11 cellular contexts compared by ENCODE assay signal in the genomic region with DNA sequence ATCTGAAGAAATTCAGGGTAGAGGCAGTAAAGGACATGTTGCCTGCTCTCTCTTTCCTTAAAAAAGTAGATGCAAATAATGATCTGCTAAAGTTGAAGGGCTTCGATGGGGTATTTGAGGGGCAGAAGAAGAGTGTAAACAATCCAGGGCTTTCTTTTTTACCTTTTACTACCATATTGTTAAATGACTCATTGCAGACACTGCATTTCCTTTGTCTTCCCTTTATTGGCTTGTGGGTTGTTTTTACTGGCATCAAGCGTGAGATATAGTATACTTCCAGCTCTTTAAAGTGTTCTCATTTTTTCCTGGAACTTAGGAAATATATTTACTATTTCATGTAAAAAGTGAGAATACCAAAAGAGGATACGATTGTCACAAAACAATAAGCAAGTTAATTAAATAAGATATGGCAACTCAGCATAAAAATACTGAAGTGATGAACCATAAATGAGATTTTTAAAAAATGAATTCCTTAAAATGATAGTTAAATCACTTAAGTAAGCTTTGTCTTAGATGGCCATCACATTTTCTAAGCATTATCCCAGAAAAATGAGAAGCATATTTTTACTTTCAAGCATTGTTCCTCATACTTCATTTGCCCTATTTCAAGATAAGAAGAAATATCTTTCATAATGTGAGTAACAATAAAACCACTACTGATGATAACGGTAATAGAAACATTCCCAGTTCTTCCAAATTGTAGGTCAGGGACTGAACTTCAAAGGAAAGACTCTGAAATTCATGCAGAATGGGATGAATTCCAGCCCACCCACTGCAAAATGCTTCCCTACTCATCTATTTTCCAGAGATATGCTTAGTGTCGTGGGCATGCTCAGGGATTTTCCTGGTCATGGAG.
DNase-seq lines count a peak whose midpoint lies in the region; ATAC-seq, FAIRE-seq and TF ChIP-seq lines count a peak whose summit lies in the region.
"Had no signal": no experiment of that assay in that cellular context is flagged by ENCODE, and none has a peak within 500 bp of the region (broad histone marks: within the 10 kb centered on the region; RNA-seq: fewer than 3 reads in every experiment).

No MANE protein-coding gene starts in this region.

- 0 out of 2 replicates have a peak, but pooled peaks cover 4% of the 10 kb centered on the region for H3F3A ChIP-seq in GM23248 (ENCODE audit: insufficient read depth)

- H3K36me3 Mint-ChIP-seq in activated CD4-positive, alpha-beta memory T cell treated with anti-CD3 and anti-CD28 coated beads for 36 hours: no peaks in the 10 kb centered on the region

- POLR2A ChIA-PET in activated CD4-positive, alpha-beta memory T cell treated with anti-CD3 and anti-CD28 coated beads for 36 hours (lab: Charles Lee): no interaction called here

- intact Hi-C loops in activated CD4-positive, alpha-beta memory T cell treated with anti-CD3 and anti-CD28 coated beads for 36 hours (cut with micrococcal nuclease): loop anchor here (1.0 to 5.0 kb wide), 2 partner anchors 9 to 126 kb away; partner anchors contain the start of genes DNAI7 and ETFRF1

- CTCF ChIA-PET in activated CD4-positive, alpha-beta memory T cell treated with anti-CD3 and anti-CD28 coated beads for 36 hours (lab: Charles Lee): no interaction called here

- H3K79me2 ChIP-seq in GM23248 (ENCODE audit: insufficient read depth): no peaks in the 10 kb centered on the region
- no peaks in the 10 kb centered on the region for H3K79me2 ChIP-seq in trophoblast cell (ENCODE audit: control insufficient read depth, insufficient read depth, low read length, poor library complexity)

- H4K8ac ChIP-seq in trophoblast cell (ENCODE audit: low read depth, low read length): no peak overlapping the region

- no peaks in the 10 kb centered on the region for H3K9me3 Mint-ChIP-seq in activated CD4-positive, alpha-beta memory T cell treated with anti-CD3 and anti-CD28 coated beads for 36 hours

- TF ChIP-seq CTCF in fibroblast of the aortic adventitia (IDR thresholded peaks at IDR 0.05; ENCODE audit: insufficient read depth, low read length): no peak

- H3K9ac ChIP-seq in GM23248: no peak overlapping the region
- H3K9ac ChIP-seq in trophoblast cell (ENCODE audit: low read length): no peak overlapping the region

- H3K23ac ChIP-seq in trophoblast cell (ENCODE audit: low read length): no peak overlapping the region

- H4K12ac ChIP-seq in trophoblast cell (ENCODE audit: low read depth, low read length): no peak overlapping the region

- H3K27ac ChIP-seq in GM23248 (no peak overlapping the region), trophoblast cell (ENCODE audit: low read depth, low read length) (no peak overlapping the region)

- H2BK5ac ChIP-seq in trophoblast cell (ENCODE audit: low read depth, low read length, poor library complexity): no peak overlapping the region

- DNase-seq in GM23248: peak; percentile 52
- DNase-seq in activated CD4-positive, alpha-beta memory T cell treated with anti-CD3 and anti-CD28 coated beads for 36 hours: no peak
- DNase-seq in fibroblast of the aortic adventitia (ENCODE audit: low read depth): peak; percentile 92
- DNase-seq in OCI-M2 (lab: John Stamatoyannopoulos, UW; ENCODE audit: unreplicated experiment): no peak
- no peak for DNase-seq in D341Med (ENCODE audit: low spot score)
- DNase-seq in trophoblast cell: no peak
- DNase-seq: activated CD4-positive, alpha-beta T cell treated with anti-CD3 and anti-CD28 coated beads for 1 hour; cerebellar nuclear complex; NCI-H146 had no signal

- no peaks in the 10 kb centered on the region for H3K79me1 ChIP-seq in trophoblast cell (ENCODE audit: low read length)

- H3K4me3 ChIP-seq in GM23248: no peak overlapping the region
- H3K4me3 ChIP-seq in fibroblast of the aortic adventitia (ENCODE audit: low read depth, low read length): no peak overlapping the region
- H3K4me3 ChIP-seq in trophoblast cell (ENCODE audit: low read depth, low read length): no peak overlapping the region

- no peak overlapping the region for H2BK120ac ChIP-seq in trophoblast cell (ENCODE audit: insufficient read depth, low read length, poor library complexity)

- H3K27ac Mint-ChIP-seq in activated CD4-positive, alpha-beta memory T cell treated with anti-CD3 and anti-CD28 coated beads for 36 hours: no peak overlapping the region

- no peak overlapping the region for H3K14ac ChIP-seq in trophoblast cell (ENCODE audit: low read length)

- peak; percentile 19 for FAIRE-seq in A204.1 (lab: Jason Lieb, UNC)

- no peak overlapping the region for H2AK5ac ChIP-seq in trophoblast cell (ENCODE audit: low read length)

- H3K18ac ChIP-seq in trophoblast cell (ENCODE audit: low read length): no peak overlapping the region

- H3K4me1 ChIP-seq in GM23248 (ENCODE audit: insufficient read depth): peaks cover 9% of the 10 kb centered on the region; the same call in 1 of the 2 replicates
- peaks cover 0 to 2% of the 10 kb centered on the region in 2 experiments for H3K4me1 ChIP-seq in trophoblast cell (ENCODE audit: control insufficient read depth in 1 of 2, insufficient read depth in 2 of 2, low read length in 2 of 2)

- no peaks in the 10 kb centered on the region for H3K9me3 ChIP-seq in GM23248 (ENCODE audit: low read depth)
- H3K9me3 ChIP-seq in trophoblast cell (ENCODE audit: insufficient read depth, low read depth, low read length): no peaks in the 10 kb centered on the region

- in situ Hi-C loops in GM23248 (cut with MboI): no loop called here

- no peak overlapping the region for H2BK12ac ChIP-seq in trophoblast cell (ENCODE audit: low read length)

- H3K27me3 Mint-ChIP-seq in activated CD4-positive, alpha-beta memory T cell treated with anti-CD3 and anti-CD28 coated beads for 36 hours: no peaks in the 10 kb centered on the region

- H3K4me1 Mint-ChIP-seq in activated CD4-positive, alpha-beta memory T cell treated with anti-CD3 and anti-CD28 coated beads for 36 hours (ENCODE audit: low read depth): peaks cover 48% of the 10 kb centered on the region

- H3K4me2 ChIP-seq in GM23248 (ENCODE audit: unreplicated experiment) (peak overlapping the region; percentile 2), trophoblast cell (ENCODE audit: low read length) (no peak overlapping the region)

- no peak overlapping the region for H3K4ac ChIP-seq in trophoblast cell (ENCODE audit: low read depth, low read length)

- H3K4me3 Mint-ChIP-seq in activated CD4-positive, alpha-beta memory T cell treated with anti-CD3 and anti-CD28 coated beads for 36 hours: peak overlapping the region; percentile 27

- no peaks in the 10 kb centered on the region for H3K9me2 ChIP-seq in GM23248 (ENCODE audit: insufficient read depth)

- H4K20me1 ChIP-seq in GM23248 (ENCODE audit: insufficient read depth): no peaks in the 10 kb centered on the region

- WGBS in GM23248 (ENCODE audit: low coverage in 1 of 2, low lambda C conversion rate in 2 of 2, missing lambda C conversion rate in 2 of 2), 2 experiments: 47 to 49% methylated on average over 5 of the region's 5 CpGs
- no CpG with 5 or more reads among the region's 5 CpGs for WGBS in trophoblast cell (ENCODE audit: extremely low coverage, insufficient coverage, insufficient read length)

- H2AFZ ChIP-seq in GM23248: no peak overlapping the region
- no peak overlapping the region for H2AFZ ChIP-seq in trophoblast cell (ENCODE audit: insufficient read depth, low read length, poor library complexity)

- H3K36me3 ChIP-seq in GM23248 (ENCODE audit: low read depth) (no peaks in the 10 kb centered on the region), trophoblast cell (ENCODE audit: control insufficient read depth in 1 of 2, insufficient read depth in 2 of 2, low read length in 2 of 2) (no peaks in the 10 kb centered on the region)

- H4K91ac ChIP-seq in trophoblast cell (ENCODE audit: low read depth, low read length): no peak overlapping the region

- H3K27me3 ChIP-seq in GM23248 (replicated peaks; ENCODE audit: insufficient read depth) (no peaks in the 10 kb centered on the region), trophoblast cell (ENCODE audit: insufficient read depth, low read length) (no peaks in the 10 kb centered on the region)

- no peak for ATAC-seq in HG02973 (IDR thresholded peaks at IDR 0.05; ENCODE audit: unreplicated experiment)

Comparison
In these comparisons a context has a peak if more than half of its experiments do, and no peak if none do; other contexts are left out.
1. DNase-seq: peak in GM23248 (single experiment) and fibroblast of the aortic adventitia (single experiment); none in activated CD4-positive, alpha-beta memory T cell treated with anti-CD3 and anti-CD28 coated beads for 36 hours (single experiment), OCI-M2 (single experiment), D341Med (single experiment) and trophoblast cell (0 of 2).